In the genomic region with DNA sequence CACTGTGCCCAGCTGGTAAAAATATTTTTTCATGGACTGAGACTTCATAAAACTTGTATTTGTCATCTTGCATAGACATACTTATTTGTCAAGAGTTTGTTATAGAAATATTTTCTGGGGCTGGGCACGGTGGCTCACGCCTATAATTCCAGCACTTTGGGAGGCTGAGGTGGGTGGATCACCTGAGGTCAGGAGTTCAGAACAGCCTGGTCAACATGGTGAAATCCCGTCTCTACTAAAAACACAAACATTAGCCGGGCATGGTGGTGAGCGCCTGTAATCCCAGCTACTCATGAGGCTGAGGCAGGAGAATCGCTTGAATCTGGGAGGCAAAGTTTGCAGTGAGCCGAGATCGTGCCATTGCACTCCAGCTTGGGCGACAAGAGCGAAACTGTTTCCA, we compare ENCODE assay signal across 5 cellular contexts. TPM values are rescaled to one million over a fixed set of nuclear protein-coding genes. Genes with fewer than 3 reads are reported as not detected.
DNase-seq lines count a peak whose midpoint lies in the region; ATAC-seq and TF ChIP-seq lines count a peak whose summit lies in the region.
"Not testable (repeated sequence)": the region's sequence is repeated elsewhere in the genome, so short reads cannot be mapped to it uniquely, and the experiment has no call there.

No MANE protein-coding gene starts in this region.

- H3K9me3 ChIP-seq in lower lobe of right lung = not testable (repeated sequence)

- peak overlapping the region; percentile 35; the same call in 1 of the 2 replicates for H3K27ac ChIP-seq in RWPE1
- H3K27ac ChIP-seq in lower lobe of right lung = not testable (repeated sequence)

- H3K36me3 Mint-ChIP-seq in activated CD8-positive, alpha-beta T cell treated with anti-CD3 and anti-CD28 coated beads for 36 hours (ENCODE audit: low read depth) = not testable (repeated sequence)

- not testable (repeated sequence) for H3K36me3 ChIP-seq in lower lobe of right lung

- ATAC-seq in activated CD8-positive, alpha-beta T cell treated with anti-CD3 and anti-CD28 coated beads for 36 hours; lower lobe of right lung; sciatic nerve: not testable (repeated sequence)
- peak; percentile 4 for ATAC-seq in left lobe of liver

- not testable (repeated sequence) for H3K27me3 Mint-ChIP-seq in activated CD8-positive, alpha-beta T cell treated with anti-CD3 and anti-CD28 coated beads for 36 hours

- H3K4me1 ChIP-seq in lower lobe of right lung = peaks cover 20% of the 10 kb centered on the region

- H3K4me3 ChIP-seq in lower lobe of right lung = not testable (repeated sequence)

- peaks cover 28% of the 10 kb centered on the region for H3K4me1 Mint-ChIP-seq in activated CD8-positive, alpha-beta T cell treated with anti-CD3 and anti-CD28 coated beads for 36 hours (ENCODE audit: low read depth)

- not testable (repeated sequence) for H3K4me3 Mint-ChIP-seq in activated CD8-positive, alpha-beta T cell treated with anti-CD3 and anti-CD28 coated beads for 36 hours

- peak overlapping the region; percentile 20 for H3K27ac Mint-ChIP-seq in activated CD8-positive, alpha-beta T cell treated with anti-CD3 and anti-CD28 coated beads for 36 hours

- intact Hi-C loops in activated CD8-positive, alpha-beta T cell treated with anti-CD3 and anti-CD28 coated beads for 36 hours (cut with micrococcal nuclease); lower lobe of right lung (cut with DNase I); sciatic nerve (cut with DNase I): not testable (repeated sequence)

- not testable (repeated sequence) for TF ChIP-seq CTCF in RWPE1 (conservative IDR thresholded peaks at IDR 0.05; ENCODE audit: low read depth); activated CD8-positive, alpha-beta T cell treated with anti-CD3 and anti-CD28 coated beads for 36 hours (IDR thresholded peaks at IDR 0.05); lower lobe of right lung (IDR thresholded peaks at IDR 0.05)

- not testable (repeated sequence) for DNase-seq in RWPE1 (ENCODE audit: low spot score); activated CD8-positive, alpha-beta T cell treated with anti-CD3 and anti-CD28 coated beads for 36 hours; left lobe of liver (ENCODE audit: low spot score)
- DNase-seq in lower lobe of right lung (peak; percentile 11), sciatic nerve (ENCODE audit: low spot score) (peak; percentile 18)

- CTCF ChIA-PET in RWPE1 (lab: Yijun Ruan, JAX) = interaction anchor here (0.6 kb wide), 1 partner anchor 97 kb away, joined by 3 read pairs; no protein-coding TSS in a partner anchor
- CTCF ChIA-PET in activated CD8-positive, alpha-beta T cell treated with anti-CD3 and anti-CD28 coated beads for 36 hours (lab: Charles Lee) = interaction anchor here (0.9 to 2.6 kb wide), 4 partner anchors 12 to 79 kb away, joined by 3 to 11 read pairs (median 4); no protein-coding TSS in a partner anchor

- POLR2A ChIA-PET in RWPE1 (lab: Yijun Ruan, JAX; ENCODE audit: low non-redundant PET) = interaction anchor here (0.6 kb wide), 2 partner anchors 47 to 76 kb away, joined by 3 to 4 read pairs; no protein-coding TSS in a partner anchor
- POLR2A ChIA-PET in activated CD8-positive, alpha-beta T cell treated with anti-CD3 and anti-CD28 coated beads for 36 hours (lab: Charles Lee) = interaction anchor here (0.6 to 0.9 kb wide), 3 partner anchors 13 to 909 kb away, joined by 3 to 4 read pairs (median 3); no protein-coding TSS in a partner anchor

- not testable (repeated sequence) for H3K27me3 ChIP-seq in lower lobe of right lung (ENCODE audit: low read depth)

- not testable (repeated sequence) for H3K9me3 Mint-ChIP-seq in activated CD8-positive, alpha-beta T cell treated with anti-CD3 and anti-CD28 coated beads for 36 hours

RNA-seq across cellular contexts. Expression of a gene that starts 1.8 kb away (rescaled TPM):
- 100 to 1,000 TPM; 117 to 120 TPM for total RNA-seq in activated CD8-positive, alpha-beta T cell treated with anti-CD3 and anti-CD28 coated beads for 36 hours
- 9.8 TPM for total RNA-seq in left lobe of liver
- total RNA-seq in lower lobe of right lung = 30.5 TPM
- total RNA-seq in sciatic nerve = 30.1 TPM

RNA-seq across cellular contexts. Expression of a gene that starts 6.5 kb away (rescaled TPM):
- total RNA-seq in activated CD8-positive, alpha-beta T cell treated with anti-CD3 and anti-CD28 coated beads for 36 hours = 1 to 10 TPM; 1.7 to 2.0 TPM
- 0.60 TPM for total RNA-seq in left lobe of liver
- 2.5 TPM for total RNA-seq in lower lobe of right lung
- total RNA-seq in sciatic nerve = 2.8 TPM

RNA-seq across cellular contexts. Expression of a gene that starts 6.7 kb away (rescaled TPM):
- 10 to 100 TPM; 36.6 to 37.8 TPM for total RNA-seq in activated CD8-positive, alpha-beta T cell treated with anti-CD3 and anti-CD28 coated beads for 36 hours
- total RNA-seq in left lobe of liver = 89.1 TPM
- 230 TPM for total RNA-seq in lower lobe of right lung
- total RNA-seq in sciatic nerve = 195 TPM

RNA-seq across cellular contexts. Expression of a gene that starts 13.0 kb away (rescaled TPM):
- 100 to 1,000 TPM; 150 to 153 TPM for total RNA-seq in activated CD8-positive, alpha-beta T cell treated with anti-CD3 and anti-CD28 coated beads for 36 hours
- 52.6 TPM for total RNA-seq in left lobe of liver
- total RNA-seq in lower lobe of right lung = 44.1 TPM
- 42.3 TPM for total RNA-seq in sciatic nerve

RNA-seq across cellular contexts. Expression of a gene that starts 18.9 kb away (rescaled TPM):
- 10 to 100 TPM; 50.4 to 50.8 TPM for total RNA-seq in activated CD8-positive, alpha-beta T cell treated with anti-CD3 and anti-CD28 coated beads for 36 hours
- 50.8 TPM for total RNA-seq in left lobe of liver
- 122 TPM for total RNA-seq in lower lobe of right lung
- 181 TPM for total RNA-seq in sciatic nerve
